In genomic region chr6:140538926-140539325, GRCh38 we compare ENCODE assay signal across 12 cellular contexts.
DNase-seq lines count a peak whose midpoint lies in the region; ATAC-seq and TF ChIP-seq lines count a peak whose summit lies in the region.
"Had no signal": no experiment of that assay in that cellular context is flagged by ENCODE, and none has a peak within 500 bp of the region (broad histone marks: within the 10 kb centered on the region; RNA-seq: fewer than 3 reads in every experiment).

No MANE protein-coding gene starts in this region.

- H3K9me3 ChIP-seq in endodermal cell (ENCODE audit: control insufficient read depth, low read length) (peaks cover 19% of the 10 kb centered on the region), trophoblast cell (ENCODE audit: insufficient read depth, low read depth, low read length) (no peaks in the 10 kb centered on the region)
- H3K9me3 ChIP-seq: gastrocnemius medialis had no signal

- DNase-seq in DMS114 treated with DMSO at 0.1 percent for 48 hours (lab: John Stamatoyannopoulos, UW; ENCODE audit: unreplicated experiment) (peak; percentile 74), NCI-H69 (lab: John Stamatoyannopoulos, UW) (peak; percentile 20), endodermal cell (no peak), trophoblast cell (peak; percentile 3 to 35), NCI-H748 treated with DMSO at 0.1 percent for 48 hours (lab: John Stamatoyannopoulos, UW) (no peak)
- no peak for DNase-seq in activated naive CD8-positive, alpha-beta T cell treated with anti-CD3 and anti-CD28 coated beads for 36 hours
- DNase-seq: C1 segment of cervical spinal cord, gastrocnemius medialis, NCI-H524, SIG-M5 had no signal

- H3K4me2 ChIP-seq in trophoblast cell (ENCODE audit: low read length) = no peak overlapping the region

- H3K79me1 ChIP-seq in trophoblast cell (ENCODE audit: low read length) = peaks cover 5% of the 10 kb centered on the region

- no peak overlapping the region for H2BK120ac ChIP-seq in trophoblast cell (ENCODE audit: insufficient read depth, low read length, poor library complexity)

- no peak overlapping the region for H3K23ac ChIP-seq in trophoblast cell (ENCODE audit: low read length)

- H2AFZ ChIP-seq in trophoblast cell (ENCODE audit: insufficient read depth, low read length, poor library complexity) = no peak overlapping the region

- H3K36me3 Mint-ChIP-seq in endodermal cell (ENCODE audit: low read depth) = peaks cover under 1% of the 10 kb centered on the region
- H3K36me3 Mint-ChIP-seq in activated naive CD8-positive, alpha-beta T cell treated with anti-CD3 and anti-CD28 coated beads for 36 hours = no peaks in the 10 kb centered on the region

- H3K27me3 ChIP-seq in endodermal cell (ENCODE audit: control insufficient read depth, insufficient read depth, low read length, poor library complexity, severe bottlenecking) (no peaks in the 10 kb centered on the region), trophoblast cell (ENCODE audit: insufficient read depth, low read length) (no peaks in the 10 kb centered on the region)
- H3K27me3 ChIP-seq: gastrocnemius medialis had no signal

- H3K14ac ChIP-seq in trophoblast cell (ENCODE audit: low read length) = no peak overlapping the region

- H3K4ac ChIP-seq in trophoblast cell (ENCODE audit: low read depth, low read length) = no peak overlapping the region

- H3K18ac ChIP-seq in trophoblast cell (ENCODE audit: low read length) = no peak overlapping the region

- no peak overlapping the region for H3K4me3 Mint-ChIP-seq in endodermal cell
- H3K4me3 Mint-ChIP-seq in activated naive CD8-positive, alpha-beta T cell treated with anti-CD3 and anti-CD28 coated beads for 36 hours = no peak overlapping the region

- H3K4me3 ChIP-seq in endodermal cell (ENCODE audit: low read length) = no peak overlapping the region
- H3K4me3 ChIP-seq in trophoblast cell (ENCODE audit: low read depth, low read length) = no peak overlapping the region
- H3K4me3 ChIP-seq: gastrocnemius medialis had no signal

- H4K91ac ChIP-seq in trophoblast cell (ENCODE audit: low read depth, low read length) = peak overlapping the region; percentile 43

- H3K27ac ChIP-seq in endodermal cell (ENCODE audit: low read depth, low read length) (peak overlapping the region; percentile 71), trophoblast cell (ENCODE audit: low read depth, low read length) (peak overlapping the region; percentile 58)

- H4K12ac ChIP-seq in trophoblast cell (ENCODE audit: low read depth, low read length) = no peak overlapping the region

- H2BK12ac ChIP-seq in trophoblast cell (ENCODE audit: low read length) = peak overlapping the region; percentile 54

- no peaks in the 10 kb centered on the region for H3K79me2 ChIP-seq in trophoblast cell (ENCODE audit: control insufficient read depth, insufficient read depth, low read length, poor library complexity)

- H4K8ac ChIP-seq in trophoblast cell (ENCODE audit: low read depth, low read length) = no peak overlapping the region

- H3K36me3 ChIP-seq in endodermal cell (ENCODE audit: control insufficient read depth, insufficient read depth, low read length) (no peaks in the 10 kb centered on the region), trophoblast cell (ENCODE audit: control insufficient read depth in 1 of 2, insufficient read depth in 2 of 2, low read length in 2 of 2) (no peaks in the 10 kb centered on the region)
- H3K36me3 ChIP-seq: gastrocnemius medialis had no signal

- no peaks in the 10 kb centered on the region for H3K27me3 Mint-ChIP-seq in endodermal cell (ENCODE audit: insufficient read depth)
- H3K27me3 Mint-ChIP-seq in activated naive CD8-positive, alpha-beta T cell treated with anti-CD3 and anti-CD28 coated beads for 36 hours = peaks cover 5% of the 10 kb centered on the region

- peaks cover 16% of the 10 kb centered on the region for H3K4me1 Mint-ChIP-seq in endodermal cell
- H3K4me1 Mint-ChIP-seq in activated naive CD8-positive, alpha-beta T cell treated with anti-CD3 and anti-CD28 coated beads for 36 hours = no peaks in the 10 kb centered on the region

- no peak for ATAC-seq in GM19324 (IDR thresholded peaks at IDR 0.05; ENCODE audit: low FRiP score, unreplicated experiment)
- no peak for ATAC-seq in HG03439 (IDR thresholded peaks at IDR 0.05; ENCODE audit: unreplicated experiment)
- ATAC-seq: gastrocnemius medialis had no signal

- no peak overlapping the region for H2BK5ac ChIP-seq in trophoblast cell (ENCODE audit: low read depth, low read length, poor library complexity)

- H3K9ac ChIP-seq in endodermal cell (ENCODE audit: extremely low read depth, low read length, poor library complexity, severe bottlenecking) = no peak overlapping the region
- no peak overlapping the region for H3K9ac ChIP-seq in trophoblast cell (ENCODE audit: low read length)

- TF ChIP-seq CTCF in endodermal cell (conservative IDR thresholded peaks at IDR 0.05) = peak; percentile 25

- no peak overlapping the region for H2AK5ac ChIP-seq in trophoblast cell (ENCODE audit: low read length)

- peaks cover 24% of the 10 kb centered on the region for H3K9me3 Mint-ChIP-seq in endodermal cell
- peaks cover 3% of the 10 kb centered on the region for H3K9me3 Mint-ChIP-seq in activated naive CD8-positive, alpha-beta T cell treated with anti-CD3 and anti-CD28 coated beads for 36 hours

- no peak overlapping the region for H3K27ac Mint-ChIP-seq in endodermal cell
- H3K27ac Mint-ChIP-seq in activated naive CD8-positive, alpha-beta T cell treated with anti-CD3 and anti-CD28 coated beads for 36 hours = no peak overlapping the region

- H3K4me1 ChIP-seq in endodermal cell (ENCODE audit: control insufficient read depth, insufficient read depth, low read length) = peaks cover 4% of the 10 kb centered on the region
- peaks cover 0 to 2% of the 10 kb centered on the region in 2 experiments for H3K4me1 ChIP-seq in trophoblast cell (ENCODE audit: control insufficient read depth in 1 of 2, insufficient read depth in 2 of 2, low read length in 2 of 2)

Comparison
In these comparisons a context has a peak if more than half of its experiments do, and no peak if none do; other contexts are left out.
1. DNase-seq: peak in DMS114 treated with DMSO at 0.1 percent for 48 hours (single experiment), NCI-H69 (single experiment) and trophoblast cell (2 of 2); none in endodermal cell (single experiment), NCI-H748 treated with DMSO at 0.1 percent for 48 hours (single experiment) and activated naive CD8-positive, alpha-beta T cell treated with anti-CD3 and anti-CD28 coated beads for 36 hours (single experiment).